ENCODE assay signal across 10 cellular contexts in the genomic region with DNA sequence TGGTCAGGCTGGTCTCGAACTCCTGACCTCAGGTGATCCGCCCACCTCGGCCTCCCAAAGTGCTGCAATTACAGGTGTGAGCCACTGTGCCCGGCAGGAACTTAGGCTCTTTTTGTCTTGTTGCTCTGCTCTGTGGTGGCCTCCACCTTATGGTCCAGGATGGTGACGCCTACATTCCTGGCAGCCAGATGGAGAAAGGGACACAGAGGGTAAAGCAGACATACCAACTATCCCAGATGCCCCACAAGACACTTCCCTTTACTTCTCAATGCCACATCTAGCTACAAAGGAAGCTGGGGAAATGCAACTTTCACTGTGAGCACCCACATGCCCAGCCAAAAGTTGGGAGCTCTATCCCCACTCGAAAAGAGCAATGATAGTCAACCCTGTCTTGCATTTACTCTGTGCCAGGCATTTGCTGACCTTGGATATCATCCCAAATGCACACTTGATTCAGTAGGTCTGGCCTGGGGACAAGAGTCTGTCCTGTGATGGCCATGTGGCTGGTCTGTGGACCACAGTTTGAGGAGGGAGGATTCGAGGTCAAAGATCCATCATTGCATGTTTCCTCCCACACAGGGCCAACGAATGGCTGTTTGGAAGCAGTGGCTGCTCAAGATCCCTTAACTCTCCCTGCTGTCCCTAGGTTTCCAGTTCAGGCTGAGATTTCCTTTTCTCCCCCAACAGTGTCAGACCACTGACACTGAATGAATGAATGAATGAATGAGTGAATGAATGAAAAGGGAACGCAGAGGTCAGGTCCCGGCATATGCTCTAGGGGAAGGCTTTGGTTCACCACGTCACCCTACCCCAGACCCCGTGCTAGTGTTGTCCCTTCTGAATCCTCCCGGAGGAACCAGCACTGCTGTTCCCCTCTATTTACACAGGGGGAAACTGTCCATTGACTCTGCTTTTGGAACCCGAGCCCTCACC. TPM values are rescaled to one million over a fixed set of nuclear protein-coding genes. Genes with fewer than 3 reads are reported as not detected.
DNase-seq lines count a peak whose midpoint lies in the region; ATAC-seq and TF ChIP-seq lines count a peak whose summit lies in the region.
"Had no signal": no experiment of that assay in that cellular context is flagged by ENCODE, and none has a peak within 500 bp of the region (broad histone marks: within the 10 kb centered on the region; RNA-seq: fewer than 3 reads in every experiment).

No MANE protein-coding gene starts in this region.

- peak overlapping the region; percentile 88 to 90 for H3K4me3 Mint-ChIP-seq in activated T-cell treated with anti-CD3 and anti-CD28 coated beads, Interleukin-2, amount 50 U/mL, for 72 hours

- H3K9me3 ChIP-seq in muscle layer of colon (ENCODE audit: low read length) (no peaks in the 10 kb centered on the region), tibial nerve (no peaks in the 10 kb centered on the region)

- DNase-seq in activated T-cell treated with anti-CD3 and anti-CD28 coated beads, Interleukin-2, amount 50 U/mL, for 72 hours: no peak
- DNase-seq in activated T-cell treated with anti-CD3 and anti-CD28 coated beads, Interleukin-2, amount 50 U/mL, for 48 hours: no peak
- DNase-seq in tibial nerve (ENCODE audit: low spot score in 2 of 2) (no peak), DMS 273 treated with DMSO at 0.1 percent for 48 hours (lab: John Stamatoyannopoulos, UW) (no peak), NCI-H128 (lab: John Stamatoyannopoulos, UW; ENCODE audit: unreplicated experiment) (no peak)
- DNase-seq: activated gamma-delta T cell, NCI-H1105 treated with DMSO at 0.1 percent for 48 hours had no signal

- H3K27ac Mint-ChIP-seq in activated T-cell treated with anti-CD3 and anti-CD28 coated beads, Interleukin-2, amount 50 U/mL, for 72 hours: no peak overlapping the region

- no peak for ATAC-seq in activated T-cell treated with anti-CD3 and anti-CD28 coated beads, Interleukin-2, amount 50 U/mL, for 72 hours (replicated peaks in 1 of 2)
- no peak for ATAC-seq in HG03045 (IDR thresholded peaks at IDR 0.05; ENCODE audit: unreplicated experiment)

- no peaks in the 10 kb centered on the region for H3K36me3 Mint-ChIP-seq in activated T-cell treated with anti-CD3 and anti-CD28 coated beads, Interleukin-2, amount 50 U/mL, for 72 hours (ENCODE audit: insufficient read depth in 2 of 2)

- TF ChIP-seq POLR2A in tibial nerve (IDR thresholded peaks at IDR 0.05): no peak

- TF ChIP-seq CTCF in tibial nerve (IDR thresholded peaks at IDR 0.05): no peak

- no peaks in the 10 kb centered on the region for H3K36me3 ChIP-seq in muscle layer of colon (ENCODE audit: insufficient read depth, low read length)
- H3K36me3 ChIP-seq in tibial nerve: no peaks in the 10 kb centered on the region

- H3K4me1 ChIP-seq in muscle layer of colon (ENCODE audit: insufficient read depth, low read length) (peaks cover 26% of the 10 kb centered on the region), tibial nerve (peaks cover 0 to 47% (median 23%) of the 10 kb centered on the region in 4 donors)

- no peaks in the 10 kb centered on the region for H3K27me3 Mint-ChIP-seq in activated T-cell treated with anti-CD3 and anti-CD28 coated beads, Interleukin-2, amount 50 U/mL, for 72 hours (ENCODE audit: low read depth)

- TF ChIP-seq EP300 in tibial nerve (IDR thresholded peaks at IDR 0.05): no peak

- 67 to 68% methylated on average over 14 of the region's 14 CpGs for WGBS in tibial nerve, 2 donors

- H3K27me3 ChIP-seq in muscle layer of colon (ENCODE audit: control insufficient read depth in 1 of 2, insufficient read depth in 2 of 2, low read length in 2 of 2) (no peaks in the 10 kb centered on the region), tibial nerve (no peaks in the 10 kb centered on the region)

- H3K9me3 Mint-ChIP-seq in activated T-cell treated with anti-CD3 and anti-CD28 coated beads, Interleukin-2, amount 50 U/mL, for 72 hours: no peaks in the 10 kb centered on the region

- H3K4me1 Mint-ChIP-seq in activated T-cell treated with anti-CD3 and anti-CD28 coated beads, Interleukin-2, amount 50 U/mL, for 72 hours (ENCODE audit: low read depth): peaks cover 43% of the 10 kb centered on the region

- H3K27ac ChIP-seq in angular gyrus (ENCODE audit: low read depth, low read length) (peak overlapping the region; percentile 11), muscle layer of colon (ENCODE audit: low read depth, low read length) (peak overlapping the region; percentile 93), tibial nerve (peak overlapping the region; percentile 85 to 93 (median 88))

- no peak overlapping the region for H3K9ac ChIP-seq in muscle layer of colon (ENCODE audit: low read length)

- H3K4me3 ChIP-seq in muscle layer of colon (ENCODE audit: low read depth in 1 of 2, low read length in 2 of 2) (no peak overlapping the region), tibial nerve (no peak overlapping the region)

RNA-seq across cellular contexts. Expression of a gene that starts 1.4 kb away (rescaled TPM):
- total RNA-seq in activated T-cell treated with anti-CD3 and anti-CD28 coated beads, Interleukin-2, amount 50 U/mL, for 72 hours: 10 to 100 TPM; 66.3 to 69.3 TPM
- 100 to 1,000 TPM in 2 of 4 donors, 10 to 100 TPM in 2; 60.9 to 123 (median 99.3) TPM for total RNA-seq in tibial nerve

Comparison
In these comparisons a context has a peak if more than half of its experiments do, and no peak if none do; other contexts are left out.
1. H3K27ac ChIP-seq: peak in every context shown above with its lines; median percentile 93 in muscle layer of colon; 88 in tibial nerve; 11 in angular gyrus.